In the genomic region with DNA sequence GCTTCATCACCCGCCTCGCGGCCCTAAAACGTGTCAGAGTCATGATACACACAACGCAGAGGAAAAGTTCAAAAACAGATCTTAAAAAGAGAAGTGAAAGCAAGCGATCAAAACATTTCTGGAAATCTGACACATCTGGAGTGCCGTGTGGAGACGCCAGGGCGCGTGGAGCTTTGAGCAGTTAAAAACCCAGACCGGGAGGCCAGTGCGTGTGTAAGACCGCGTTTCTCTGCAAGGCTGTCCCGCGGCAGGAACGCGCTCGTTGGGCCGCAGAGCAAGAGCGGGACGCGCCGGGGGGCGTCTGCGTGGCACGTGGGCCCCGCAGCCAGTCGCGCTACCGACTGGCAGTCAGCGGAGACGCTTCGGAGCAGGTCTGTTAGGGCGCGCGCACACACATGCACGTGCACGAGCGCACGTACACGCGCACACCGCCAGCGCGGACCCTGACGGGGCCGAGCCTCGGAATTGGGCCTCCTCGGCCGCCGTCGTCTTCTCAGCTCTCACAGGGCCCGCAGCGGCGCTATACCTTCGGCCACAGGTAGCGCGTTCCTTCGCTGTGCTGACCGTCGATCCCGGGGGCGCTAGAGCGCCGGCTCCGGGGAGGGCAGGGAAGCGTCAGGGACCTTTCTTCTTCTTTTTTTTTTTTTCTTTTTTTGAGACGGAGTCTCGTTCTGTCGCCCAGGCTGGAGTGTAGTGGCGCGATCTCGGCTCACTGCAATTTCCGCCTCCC, we compare ENCODE assay signal across 8 cellular contexts. TPM values are rescaled to one million over a fixed set of nuclear protein-coding genes. Genes with fewer than 3 reads are reported as not detected.
DNase-seq lines count a peak whose midpoint lies in the region; ATAC-seq and TF ChIP-seq lines count a peak whose summit lies in the region.

No MANE protein-coding gene starts in this region.

- peak; percentile 24 for TF ChIP-seq CTCF in natural killer cell (IDR thresholded peaks at IDR 0.05)

- DNase-seq in DMS153 treated with DMSO at 0.1 percent for 48 hours (lab: John Stamatoyannopoulos, UW; ENCODE audit: unreplicated experiment) (peak; percentile 71), RPMI8226 (peak; percentile 93), fibroblast of peridontal ligament (ENCODE audit: extremely low read depth) (peak; percentile 86), natural killer cell (peak; percentile 91)
- DNase-seq in activated T-helper 9 cell treated with anti-CD3 and anti-CD28 coated beads, Interleukin-2, amount 50 U/mL, for 16 hours (ENCODE audit: low read depth), result peak; percentile 86
- peak; percentile 84 to 90 (median 85) for DNase-seq in stimulated activated naive CD4-positive, alpha-beta T cell (lab: John Stamatoyannopoulos, UW)

- H3K27me3 Mint-ChIP-seq in IgD-negative memory B cell (no peaks in the 10 kb centered on the region), natural killer cell (ENCODE audit: low read depth in 2 of 2) (no peaks in the 10 kb centered on the region)

- intact Hi-C loops in natural killer cell (cut with micrococcal nuclease), result loop anchor here (1.0 kb wide), 2 partner anchors 35 to 67 kb away; no protein-coding TSS in a partner anchor

- H3K36me3 Mint-ChIP-seq in IgD-negative memory B cell, result no peaks in the 10 kb centered on the region
- no peaks in the 10 kb centered on the region for H3K36me3 Mint-ChIP-seq in natural killer cell

- H3K27ac Mint-ChIP-seq in IgD-negative memory B cell, result peak overlapping the region; percentile 97 to 99 (median 97)
- H3K27ac Mint-ChIP-seq in natural killer cell, result peak overlapping the region; percentile 93 to 97

- H3K4me3 Mint-ChIP-seq in IgD-negative memory B cell, result peak overlapping the region; percentile 93 to 95 (median 94)
- peak overlapping the region; percentile 98 for H3K4me3 Mint-ChIP-seq in natural killer cell

- H3K9me3 Mint-ChIP-seq in IgD-negative memory B cell (peaks cover 0 to 2% (median 0%) of the 10 kb centered on the region in 3 donors), natural killer cell (no peaks in the 10 kb centered on the region)

- peak; percentile 90 for ATAC-seq in GM21528 (IDR thresholded peaks at IDR 0.05; ENCODE audit: low FRiP score, unreplicated experiment)
- ATAC-seq in natural killer cell, result peak; percentile 89 to 97 (median 92)

- H3K4me1 Mint-ChIP-seq in IgD-negative memory B cell, result peaks cover 30 to 32% (median 31%) of the 10 kb centered on the region in 3 donors
- H3K4me1 Mint-ChIP-seq in natural killer cell, result peaks cover 9 to 22% of the 10 kb centered on the region in 2 donors

RNA-seq across cellular contexts. Expression of a gene that starts 35.8 kb away (rescaled TPM):
- polyA plus RNA-seq in IgD-negative memory B cell, result 52.7 TPM
- total RNA-seq in natural killer cell, result 10 to 100 TPM; 49.8 to 62.3 (median 52.6) TPM

Comparison
In these comparisons a context has a peak if more than half of its experiments do, and no peak if none do; other contexts are left out.
1. Peak in every context shown above with its lines: DNase-seq and ATAC-seq.